In the genomic region with DNA sequence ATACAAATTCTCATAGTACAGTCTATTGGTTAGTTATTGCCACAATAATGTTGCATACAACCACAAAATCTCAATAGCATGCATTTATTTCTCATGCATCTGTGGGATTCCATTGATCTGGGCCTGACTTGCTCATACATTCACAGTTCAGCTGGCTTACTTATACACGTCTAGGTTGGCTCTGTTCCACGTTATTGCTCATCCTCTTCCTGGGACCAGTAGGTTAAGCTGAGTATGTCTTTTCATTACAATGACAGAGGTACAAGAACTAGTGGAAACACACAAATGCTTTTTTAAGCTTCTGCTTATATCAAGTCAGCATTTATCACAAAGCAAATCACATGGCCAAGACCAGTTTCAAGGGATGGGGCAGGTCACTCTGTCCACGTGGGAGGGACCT, we compare ENCODE assay signal across 17 cellular contexts.
DNase-seq lines count a peak whose midpoint lies in the region; ATAC-seq and TF ChIP-seq lines count a peak whose summit lies in the region.
"Had no signal": no experiment of that assay in that cellular context is flagged by ENCODE, and none has a peak within 500 bp of the region (broad histone marks: within the 10 kb centered on the region; RNA-seq: fewer than 3 reads in every experiment).

No MANE protein-coding gene starts in this region.

- no peak overlapping the region for H4K91ac ChIP-seq in IMR-90 (ENCODE audit: insufficient read depth, low read depth, low read length)

- no peaks in the 10 kb centered on the region for H3K9me1 ChIP-seq in IMR-90 (ENCODE audit: insufficient read depth, low read length)

- intact Hi-C loops in IMR-90 (cut with micrococcal nuclease): no loop called here

- no CpG with 5 or more reads among the region's 3 CpGs for WGBS in IMR-90 (ENCODE audit: extremely low coverage in 2 of 2, insufficient read length in 1 of 2), 2 experiments

- no peak for TF ChIP-seq RAD21 in IMR-90 (IDR thresholded peaks at IDR 0.05; ENCODE audit: low read length)

- H3K56ac ChIP-seq in IMR-90 (ENCODE audit: extremely low read depth, insufficient read depth, low read length): no peak overlapping the region

- H3K36me3 ChIP-seq in IMR-90 (ENCODE audit: control insufficient read depth, insufficient read depth, low read length): no peaks in the 10 kb centered on the region
- H3K36me3 ChIP-seq: heart left ventricle, transverse colon had no signal

- no peak overlapping the region for H3K27ac ChIP-seq in IMR-90 (ENCODE audit: insufficient read depth, low read length)
- H3K27ac ChIP-seq: heart left ventricle, parathyroid adenoma, transverse colon had no signal

- TF ChIP-seq CTCF in IMR-90 (conservative IDR thresholded peaks at IDR 0.05; ENCODE audit: low read depth, low read length) (no peak), astrocyte of the spinal cord (IDR thresholded peaks at IDR 0.05; ENCODE audit: low read depth, low read length) (no peak)

- peaks cover 16% of the 10 kb centered on the region for H3K9me3 Mint-ChIP-seq in activated naive CD8-positive, alpha-beta T cell treated with anti-CD3 and anti-CD28 coated beads, Interleukin-2, amount 50 U/mL, for 24 hours

- H4K20me1 ChIP-seq in IMR-90 (ENCODE audit: insufficient read depth, low read length): no peaks in the 10 kb centered on the region

- CTCF ChIA-PET in IMR-90 (lab: Yijun Ruan, JAX): no interaction called here

- no peak overlapping the region for H3K14ac ChIP-seq in IMR-90 (replicated peaks; ENCODE audit: low read depth, low read length)

- peaks cover 6% of the 10 kb centered on the region for H3K9me3 ChIP-seq in IMR-90 (ENCODE audit: control insufficient read depth, insufficient read depth, low read length)
- H3K9me3 ChIP-seq: transverse colon had no signal

- no peak overlapping the region for H2BK120ac ChIP-seq in IMR-90 (ENCODE audit: low read depth, low read length)

- no peak overlapping the region for H2BK20ac ChIP-seq in IMR-90 (ENCODE audit: low read depth, low read length)

- no peak overlapping the region for H3K4me3 ChIP-seq in IMR-90 (ENCODE audit: insufficient read depth, low read depth, low read length)
- no peak overlapping the region for H3K4me3 ChIP-seq in astrocyte of the spinal cord (ENCODE audit: low read depth, low read length)
- H3K4me3 ChIP-seq: heart left ventricle, transverse colon had no signal

- no peak overlapping the region for H2AK9ac ChIP-seq in IMR-90 (replicated peaks; ENCODE audit: low read depth, low read length, poor library complexity)

- H3K4me3 Mint-ChIP-seq in activated naive CD8-positive, alpha-beta T cell treated with anti-CD3 and anti-CD28 coated beads, Interleukin-2, amount 50 U/mL, for 24 hours: no peak overlapping the region
- H3K4me3 Mint-ChIP-seq: activated T-cell treated with anti-CD3 and anti-CD28 coated beads, Interleukin-2, amount 50 U/mL, for 24 hours; B cell; T-helper 2 cell treated with Interferon-gamma antibody and Interleukin-4, amounts not matched to agents 5 μg/mL and 100 μg/mL, for 36 hours had no signal

- no peak for TF ChIP-seq POLR2A in IMR-90 (IDR thresholded peaks at IDR 0.05; ENCODE audit: low read depth, low read length)

- no peaks in the 10 kb centered on the region for H3K79me1 ChIP-seq in IMR-90 (ENCODE audit: low read depth in 1 of 2, low read length in 2 of 2)

- no peaks in the 10 kb centered on the region for H3K27me3 ChIP-seq in IMR-90 (ENCODE audit: control insufficient read depth, insufficient read depth, low read length)
- H3K27me3 ChIP-seq: heart left ventricle, transverse colon had no signal

- no peaks in the 10 kb centered on the region for H3K4me1 ChIP-seq in IMR-90 (ENCODE audit: control insufficient read depth, insufficient read depth, low read length)
- H3K4me1 ChIP-seq: heart left ventricle, parathyroid adenoma, transverse colon had no signal

- ATAC-seq in IMR-90 (ENCODE audit: low read depth): 0 out of 2 replicates have a peak, but pooled peaks have one; percentile 40
- no peak for ATAC-seq in activated naive CD8-positive, alpha-beta T cell treated with anti-CD3 and anti-CD28 coated beads, Interleukin-2, amount 50 U/mL, for 24 hours
- ATAC-seq: heart left ventricle had no signal

- no peak overlapping the region for H2BK15ac ChIP-seq in IMR-90 (ENCODE audit: low read depth, low read length)

- in situ Hi-C loops in Caki2 (cut with HindIII; ENCODE audit: low pct_unique_long_range_greater_than_20kb, low sequenced_read_pairs): no loop called here
- in situ Hi-C loops in IMR-90 (cut with MboI; ENCODE audit: low sequenced_read_pairs): no loop called here
- in situ Hi-C loops in astrocyte of the spinal cord (cut with HindIII; ENCODE audit: low sequenced_read_pairs): no loop called here

- H3K18ac ChIP-seq in IMR-90 (ENCODE audit: low read depth, low read length): no peak overlapping the region

- no peaks in the 10 kb centered on the region for H3K36me3 Mint-ChIP-seq in activated naive CD8-positive, alpha-beta T cell treated with anti-CD3 and anti-CD28 coated beads, Interleukin-2, amount 50 U/mL, for 24 hours (ENCODE audit: low read depth)

- no peak overlapping the region for H3K27ac Mint-ChIP-seq in activated naive CD8-positive, alpha-beta T cell treated with anti-CD3 and anti-CD28 coated beads, Interleukin-2, amount 50 U/mL, for 24 hours
- H3K27ac Mint-ChIP-seq: activated T-cell treated with anti-CD3 and anti-CD28 coated beads, Interleukin-2, amount 50 U/mL, for 24 hours; B cell; T-helper 2 cell treated with Interferon-gamma antibody and Interleukin-4, amounts not matched to agents 5 μg/mL and 100 μg/mL, for 36 hours had no signal

- dilution Hi-C loops in IMR-90 (cut with HindIII; ENCODE audit: low sequenced_read_pairs, unreplicated experiment): no loop called here

- H3K9ac ChIP-seq in IMR-90 (ENCODE audit: low read depth, low read length): no peak overlapping the region
- H3K9ac ChIP-seq: parathyroid adenoma had no signal

- POLR2A ChIA-PET in IMR-90 (lab: Charles Lee; ENCODE audit: unreplicated experiment): no interaction called here

- DNase-seq in Caki2 (ENCODE audit: low read depth) (peak; percentile 35), IMR-90 (peak; percentile 95), astrocyte of the spinal cord (ENCODE audit: low read depth, low spot score) (peak; percentile 87), foreskin melanocyte (peak; percentile 44), DMS153 (lab: John Stamatoyannopoulos, UW) (no peak), NCI-H748 (lab: John Stamatoyannopoulos, UW; ENCODE audit: unreplicated experiment) (no peak)
- DNase-seq in stimulated activated CD4-positive, alpha-beta T cell treated with anti-CD3 and anti-CD28 coated beads, Interleukin-4, amount 100 ng/mL, for 1 hour: no peak
- no peak for DNase-seq in activated naive CD8-positive, alpha-beta T cell treated with anti-CD3 and anti-CD28 coated beads, Interleukin-2, amount 50 U/mL, for 24 hours
- DNase-seq: activated CD4-positive, alpha-beta T cell treated with anti-CD3 and anti-CD28 coated beads for 48 hours; activated T-cell treated with anti-CD3 and anti-CD28 coated beads, Interleukin-2, amount 50 U/mL, for 24 hours; dermis blood vessel endothelial cell; DND-41; heart left ventricle; transverse colon had no signal

- H2BK5ac ChIP-seq in IMR-90 (ENCODE audit: low read depth, low read length, poor library complexity, severe bottlenecking): no peak overlapping the region

- H4K8ac ChIP-seq in IMR-90 (ENCODE audit: low read depth in 2 of 2, low read length in 2 of 2): no peak overlapping the region

- H3K27me3 Mint-ChIP-seq in activated naive CD8-positive, alpha-beta T cell treated with anti-CD3 and anti-CD28 coated beads, Interleukin-2, amount 50 U/mL, for 24 hours: no peaks in the 10 kb centered on the region
- H3K27me3 Mint-ChIP-seq: activated T-cell treated with anti-CD3 and anti-CD28 coated beads, Interleukin-2, amount 50 U/mL, for 24 hours; B cell had no signal

- no peak overlapping the region for H2AFZ ChIP-seq in IMR-90 (replicated peaks; ENCODE audit: low read length, poor library complexity)
- H2AFZ ChIP-seq: parathyroid adenoma had no signal

- no peak overlapping the region for H3K4ac ChIP-seq in IMR-90 (ENCODE audit: low read depth, low read length)

- no TSS peak for BruUV-seq in IMR-90 (replicated peaks; lab: Mats Ljungman, UMichigan)

- no peaks in the 10 kb centered on the region for H3K4me1 Mint-ChIP-seq in activated naive CD8-positive, alpha-beta T cell treated with anti-CD3 and anti-CD28 coated beads, Interleukin-2, amount 50 U/mL, for 24 hours
- H3K4me1 Mint-ChIP-seq: B cell had no signal

- H4K5ac ChIP-seq in IMR-90 (ENCODE audit: low read depth, low read length): no peak overlapping the region

- H3K23ac ChIP-seq in IMR-90 (ENCODE audit: low read depth, low read length): no peak overlapping the region

- H2AK5ac ChIP-seq in IMR-90 (ENCODE audit: low read depth, low read length): no peak overlapping the region

- no peak overlapping the region for H3K4me2 ChIP-seq in IMR-90 (ENCODE audit: low read depth, low read length)

TF ChIP-seq in IMR-90, 13 proteins besides CTCF, POLR2A, EP300 and RAD21:
- TF ChIP-seq NFE2L2 (IDR thresholded peaks at IDR 0.05; ENCODE audit: low read depth, low read length) (no peak), RCOR1 (IDR thresholded peaks at IDR 0.05; ENCODE audit: insufficient replicate concordance, low read length) (no peak), BHLHE40 (IDR thresholded peaks at IDR 0.05; ENCODE audit: low read depth, low read length) (no peak), MAFK (IDR thresholded peaks at IDR 0.05; ENCODE audit: low read depth, low read length) (peak; percentile 16; the same call in 1 of the 2 replicates)
TF ChIP-seq in IMR-90: peak in this region for 1.

Comparison
In these comparisons a context has a peak if more than half of its experiments do, and no peak if none do; other contexts are left out.
1. DNase-seq: peak in Caki2 (single experiment), IMR-90 (single experiment), astrocyte of the spinal cord (single experiment) and foreskin melanocyte (single experiment); none in DMS153 (single experiment), stimulated activated CD4-positive, alpha-beta T cell treated with anti-CD3 and anti-CD28 coated beads, Interleukin-4, amount 100 ng/mL, for 1 hour (single experiment), NCI-H748 (single experiment) and activated naive CD8-positive, alpha-beta T cell treated with anti-CD3 and anti-CD28 coated beads, Interleukin-2, amount 50 U/mL, for 24 hours (single experiment).